ENCODE assay signal across 1 cellular context in genomic region chr15:59104912-59105732, GRCh38.
TF ChIP-seq lines count a peak whose summit lies in the region.

TSS of gene CCNB2 (plus strand) at chr15:59105146. CDS start at chr15:59105269, 123 bp downstream.

TF ChIP-seq in K562, 482 proteins besides CTCF, POLR2A, EP300 and RAD21 (continued from another document and continues in another):
- TF ChIP-seq ZBTB40 (IDR thresholded peaks at IDR 0.05): no peak
- no peak for TF ChIP-seq ZBTB40 (CRISPR knock-in tag; IDR thresholded peaks at IDR 0.05)
- 0 out of 2 replicates have a peak, but pooled peaks have one; percentile 66 for TF ChIP-seq ERF (CRISPR knock-in tag; IDR thresholded peaks at IDR 0.05)
- no peak for TF ChIP-seq ZFP91 (CRISPR knock-in tag; IDR thresholded peaks at IDR 0.05)
- no peak for TF ChIP-seq NCOR1 (IDR thresholded peaks at IDR 0.05)
- TF ChIP-seq JUND (IDR thresholded peaks at IDR 0.05; ENCODE audit: borderline replicate concordance, low read depth, low read length): no peak
- TF ChIP-seq JUND (tag; IDR thresholded peaks at IDR 0.05; ENCODE audit: borderline replicate concordance, low read depth, low read length): no peak
- TF ChIP-seq ZC3H8 (IDR thresholded peaks at IDR 0.05): no peak
- no peak for TF ChIP-seq CBFA2T2 (conservative IDR thresholded peaks at IDR 0.05)
- TF ChIP-seq CGGBP1 (CRISPR knock-in tag; IDR thresholded peaks at IDR 0.05): no peak
- TF ChIP-seq OTX1 (CRISPR knock-in tag; IDR thresholded peaks at IDR 0.05): 0 out of 2 replicates have a peak, but pooled peaks have one; percentile 16
- TF ChIP-seq ETV6 (IDR thresholded peaks at IDR 0.05; ENCODE audit: borderline replicate concordance in 1 of 2, low read depth in 2 of 2, low read length in 1 of 2): no peak
- TF ChIP-seq ETV6 (CRISPR knock-in tag; IDR thresholded peaks at IDR 0.05; ENCODE audit: borderline replicate concordance): no peak
- no peak for TF ChIP-seq FUS (optimal IDR thresholded peaks at IDR 0.05; ENCODE audit: low read depth, low read length)
- TF ChIP-seq ZNF165 (CRISPR knock-in tag; IDR thresholded peaks at IDR 0.05; ENCODE audit: borderline replicate concordance): no peak
- TF ChIP-seq SPI1 (IDR thresholded peaks at IDR 0.05; ENCODE audit: borderline replicate concordance, low read depth, low read length): no peak; the same call in 1 of the 2 replicates
- no peak for TF ChIP-seq U2AF1 (optimal IDR thresholded peaks at IDR 0.05; ENCODE audit: low read depth, low read length)
- TF ChIP-seq ZBTB11 (CRISPR knock-in tag; IDR thresholded peaks at IDR 0.05): peak in 1 of 3 experiments; percentile 51; a peak in 2 of 6 replicates
- peak; percentile 95 for TF ChIP-seq E2F4 (CRISPR knock-in tag; IDR thresholded peaks at IDR 0.05; ENCODE audit: low read depth)
- TF ChIP-seq RBM14 (IDR thresholded peaks at IDR 0.05; ENCODE audit: borderline replicate concordance, insufficient read depth, low read depth, low read length): no peak
- TF ChIP-seq ATF7 (IDR thresholded peaks at IDR 0.05): peak; percentile 45
- peak; percentile 87 for TF ChIP-seq NCOA6 (IDR thresholded peaks at IDR 0.05)
- TF ChIP-seq ZNF76 (CRISPR knock-in tag; IDR thresholded peaks at IDR 0.05; ENCODE audit: borderline replicate concordance): peak; percentile 82; the same call in 1 of the 2 replicates
- no peak for TF ChIP-seq ZNF449 (CRISPR knock-in tag; IDR thresholded peaks at IDR 0.05)
- TF ChIP-seq PREB (CRISPR knock-in tag; IDR thresholded peaks at IDR 0.05): no peak
- no peak for TF ChIP-seq PTRF (tag; IDR thresholded peaks at IDR 0.05)
- peak; percentile 60 for TF ChIP-seq CHD2 (IDR thresholded peaks at IDR 0.05; ENCODE audit: low read depth, low read length)
- no peak for TF ChIP-seq ZNF282 (CRISPR knock-in tag; IDR thresholded peaks at IDR 0.05)
- TF ChIP-seq RBM22 (IDR thresholded peaks at IDR 0.05; ENCODE audit: low read depth, low read length, poor library complexity, severe bottlenecking): peak; percentile 46
- peak; percentile 86 for TF ChIP-seq E2F5 (CRISPR knock-in tag; IDR thresholded peaks at IDR 0.05)
- no peak for TF ChIP-seq TSC22D4 (tag; IDR thresholded peaks at IDR 0.05)
- no peak for TF ChIP-seq EGR1 (conservative IDR thresholded peaks at IDR 0.05)
